16 cellular contexts compared by ENCODE assay signal in the genomic region with DNA sequence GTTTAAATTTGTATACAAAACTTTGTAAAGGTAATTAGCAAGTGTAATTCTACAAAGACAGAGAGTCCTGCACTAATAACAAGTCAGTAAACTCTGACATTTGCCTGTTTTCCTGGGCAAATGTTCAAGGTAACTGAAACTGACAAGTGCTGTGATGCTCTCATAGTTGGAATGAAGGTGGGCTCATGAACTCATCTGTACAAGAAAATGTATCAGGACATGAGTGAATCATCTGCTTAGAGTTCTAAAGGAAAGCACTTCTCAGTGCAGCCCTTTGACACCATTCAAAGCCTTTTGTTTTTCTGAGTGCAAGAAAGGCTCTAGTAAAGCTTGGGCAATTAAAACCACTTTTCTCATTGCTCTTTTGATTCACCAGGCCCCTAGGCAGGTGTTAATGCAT.
"Had no signal": no experiment of that assay in that cellular context is flagged by ENCODE, and none has a peak within 500 bp of the region (broad histone marks: within the 10 kb centered on the region; RNA-seq: fewer than 3 reads in every experiment).

No MANE protein-coding gene starts in this region.

- ATAC-seq: heart left ventricle; lower lobe of right lung; natural killer cell; stimulated activated effector memory CD8-positive, alpha-beta T cell treated with anti-CD3 and anti-CD28 coated beads, Interleukin-12 subunit alpha, Interleukin-12 subunit beta, amount 100 ng/mL, for 72 hours; upper lobe of right lung had no signal

- DNase-seq: cortex of kidney; dorsolateral prefrontal cortex; effector CD8-positive, alpha-beta T cell; heart left ventricle; hippocampal formation; left ventricle myocardium inferior; lower lobe of right lung; natural killer cell; nucleus accumbens; ovary; small intestine; stimulated activated CD4-positive, alpha-beta T cell treated with anti-CD3 and anti-CD28 coated beads, Interleukin-4, amount 100 ng/mL, for 1 hour; stimulated activated CD8-positive, alpha-beta memory T cell treated with anti-CD3 and anti-CD28 coated beads, Interleukin-4, amount 100 ng/mL, for 48 hours; testis; upper lobe of right lung had no signal
